Comparison of ENCODE assay signal across 14 cellular contexts in the genomic region with DNA sequence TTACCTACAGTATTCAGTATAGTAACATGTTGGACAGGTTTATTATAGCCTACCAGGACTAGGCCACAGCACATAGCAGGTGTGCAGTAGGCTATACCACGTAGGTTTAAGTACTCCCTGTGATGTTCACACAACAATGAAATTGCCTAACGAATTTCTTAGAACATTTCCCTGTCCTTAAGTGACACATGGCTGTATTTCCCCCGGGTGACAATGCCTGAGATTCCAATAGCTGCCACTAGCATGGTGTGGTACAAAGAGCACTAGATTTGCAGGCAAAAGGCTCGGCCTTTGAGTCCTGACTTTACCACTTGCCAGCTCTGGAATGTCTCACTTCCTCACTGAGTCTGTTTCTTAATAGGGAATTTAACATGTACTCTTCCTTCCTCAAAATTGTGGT. TPM values are rescaled to one million over a fixed set of nuclear protein-coding genes. Genes with fewer than 3 reads are reported as not detected.
DNase-seq lines count a peak whose midpoint lies in the region; ATAC-seq and TF ChIP-seq lines count a peak whose summit lies in the region.
"Had no signal": no experiment of that assay in that cellular context is flagged by ENCODE, and none has a peak within 500 bp of the region (broad histone marks: within the 10 kb centered on the region; RNA-seq: fewer than 3 reads in every experiment).

No MANE protein-coding gene starts in this region.

- H3K79me2 ChIP-seq in Loucy (ENCODE audit: insufficient read depth, low read length) = no peaks in the 10 kb centered on the region

- H3F3A ChIP-seq in Loucy (ENCODE audit: low read depth) = no peaks in the 10 kb centered on the region

- no peaks in the 10 kb centered on the region for H3K9me3 Mint-ChIP-seq in activated T-helper 1 cell treated with anti-CD3 and anti-CD28 coated beads, Interleukin-12 subunit alpha, Interleukin-12 subunit beta, Interleukin-2, Interleukin-4 antibody, amounts not matched to agents 30 ng/mL and 10 ng/mL and 1 ng/mL, durations not matched to agents 14 hours and 24 hours and 36 hours
- peaks cover 6% of the 10 kb centered on the region for H3K9me3 Mint-ChIP-seq in activated T-cell treated with anti-CD3 and anti-CD28 coated beads, Interleukin-2, amount 50 U/mL, for 4 hours

- H2AFZ ChIP-seq in Loucy (ENCODE audit: low read length) = no peak overlapping the region

- H3K9me3 ChIP-seq in Loucy (ENCODE audit: insufficient read depth, low read depth, low read length) (no peaks in the 10 kb centered on the region), left ventricle myocardium inferior (replicated peaks) (peaks cover 4% of the 10 kb centered on the region)
- H3K9me3 ChIP-seq: ovary had no signal

- H3K9ac ChIP-seq in Loucy (ENCODE audit: low read depth, low read length, poor library complexity, severe bottlenecking) = no peak overlapping the region

- no peaks in the 10 kb centered on the region for H3K9me2 ChIP-seq in Loucy (replicated peaks; ENCODE audit: low read depth, low read length)

- no peaks in the 10 kb centered on the region for H3K27me3 ChIP-seq in Loucy (ENCODE audit: insufficient read depth, low read length, poor library complexity, severe bottlenecking)
- H3K27me3 ChIP-seq in left ventricle myocardium inferior (ENCODE audit: low read depth) = no peaks in the 10 kb centered on the region
- H3K27me3 ChIP-seq: dorsolateral prefrontal cortex, ovary had no signal

- no peak for ATAC-seq in HG03139 (IDR thresholded peaks at IDR 0.05; ENCODE audit: unreplicated experiment)
- no peak for ATAC-seq in activated T-cell treated with anti-CD3 and anti-CD28 coated beads, Interleukin-2, amount 50 U/mL, for 4 hours

- TF ChIP-seq CTCF in GM12873 (IDR thresholded peaks at IDR 0.05; ENCODE audit: insufficient read depth, low read depth, low read length, missing control alignments) (peak; percentile 19), Loucy (conservative IDR thresholded peaks at IDR 0.05; ENCODE audit: low read length) (peak; percentile 16; the same call in 1 of the 2 replicates), left ventricle myocardium inferior (IDR thresholded peaks at IDR 0.05; ENCODE audit: borderline replicate concordance) (peak; percentile 48)

- H3K4me1 Mint-ChIP-seq in activated T-helper 1 cell treated with anti-CD3 and anti-CD28 coated beads, Interleukin-12 subunit alpha, Interleukin-12 subunit beta, Interleukin-2, Interleukin-4 antibody, amounts not matched to agents 30 ng/mL and 10 ng/mL and 1 ng/mL, durations not matched to agents 14 hours and 24 hours and 36 hours (ENCODE audit: low read depth) = no peaks in the 10 kb centered on the region
- no peaks in the 10 kb centered on the region for H3K4me1 Mint-ChIP-seq in activated T-cell treated with anti-CD3 and anti-CD28 coated beads, Interleukin-2, amount 50 U/mL, for 4 hours (ENCODE audit: low read depth)
- H3K4me1 Mint-ChIP-seq: activated B cell treated with CpG ODN at 0.5 μM for 24 hours had no signal

- H3K27ac Mint-ChIP-seq in activated T-helper 1 cell treated with anti-CD3 and anti-CD28 coated beads, Interleukin-12 subunit alpha, Interleukin-12 subunit beta, Interleukin-2, Interleukin-4 antibody, amounts not matched to agents 30 ng/mL and 10 ng/mL and 1 ng/mL, durations not matched to agents 14 hours and 24 hours and 36 hours = no peak overlapping the region
- H3K27ac Mint-ChIP-seq: activated B cell treated with CpG ODN at 0.5 μM for 24 hours had no signal

- no peak overlapping the region for H3K4me3 Mint-ChIP-seq in activated T-helper 1 cell treated with anti-CD3 and anti-CD28 coated beads, Interleukin-12 subunit alpha, Interleukin-12 subunit beta, Interleukin-2, Interleukin-4 antibody, amounts not matched to agents 30 ng/mL and 10 ng/mL and 1 ng/mL, durations not matched to agents 14 hours and 24 hours and 36 hours
- no peak overlapping the region for H3K4me3 Mint-ChIP-seq in activated T-cell treated with anti-CD3 and anti-CD28 coated beads, Interleukin-2, amount 50 U/mL, for 4 hours
- H3K4me3 Mint-ChIP-seq: activated B cell treated with CpG ODN at 0.5 μM for 24 hours had no signal

- no peaks in the 10 kb centered on the region for H4K20me1 ChIP-seq in Loucy (ENCODE audit: insufficient read depth, low read length, poor library complexity, severe bottlenecking)

- H3K36me3 ChIP-seq in Loucy (ENCODE audit: insufficient read depth, low read length) = no peaks in the 10 kb centered on the region
- no peaks in the 10 kb centered on the region for H3K36me3 ChIP-seq in left ventricle myocardium inferior
- H3K36me3 ChIP-seq: ovary had no signal

- intact Hi-C loops in left ventricle myocardium inferior (cut with micrococcal nuclease) = no loop called here
- intact Hi-C loops in activated T-helper 1 cell treated with anti-CD3 and anti-CD28 coated beads, Interleukin-12 subunit alpha, Interleukin-12 subunit beta, Interleukin-2, Interleukin-4 antibody, amounts not matched to agents 30 ng/mL and 10 ng/mL and 1 ng/mL, durations not matched to agents 14 hours and 24 hours and 36 hours (cut with micrococcal nuclease) = no loop called here

- H3K27ac ChIP-seq in left ventricle myocardium inferior (replicated peaks) = peak overlapping the region; percentile 71

- H3K27me3 Mint-ChIP-seq in activated T-helper 1 cell treated with anti-CD3 and anti-CD28 coated beads, Interleukin-12 subunit alpha, Interleukin-12 subunit beta, Interleukin-2, Interleukin-4 antibody, amounts not matched to agents 30 ng/mL and 10 ng/mL and 1 ng/mL, durations not matched to agents 14 hours and 24 hours and 36 hours (ENCODE audit: insufficient read depth) = peaks cover 3% of the 10 kb centered on the region
- H3K27me3 Mint-ChIP-seq in activated T-cell treated with anti-CD3 and anti-CD28 coated beads, Interleukin-2, amount 50 U/mL, for 4 hours (ENCODE audit: low read depth) = peaks cover 7% of the 10 kb centered on the region

- H3K4me2 ChIP-seq in Loucy (ENCODE audit: low read depth, low read length, poor library complexity, severe bottlenecking) = no peak overlapping the region

- H3K4me1 ChIP-seq in Loucy (ENCODE audit: insufficient read depth, low read length, poor library complexity, severe bottlenecking) = no peaks in the 10 kb centered on the region
- H3K4me1 ChIP-seq in left ventricle myocardium inferior = peaks cover 66% of the 10 kb centered on the region

- no peak for DNase-seq in left ventricle myocardium inferior
- peak; percentile 36 for DNase-seq in pons (ENCODE audit: low spot score)
- DNase-seq in activated T-helper 1 cell treated with anti-CD3 and anti-CD28 coated beads, Interleukin-12 subunit alpha, Interleukin-12 subunit beta, Interleukin-2, Interleukin-4 antibody, amounts not matched to agents 30 ng/mL and 10 ng/mL and 1 ng/mL, durations not matched to agents 14 hours and 24 hours and 36 hours (ENCODE audit: low spot score) = no peak
- DNase-seq in NCI-H2029 (lab: John Stamatoyannopoulos, UW) = no peak
- no peak for DNase-seq in activated T-cell treated with anti-CD3 and anti-CD28 coated beads, Interleukin-2, amount 50 U/mL, for 4 hours
- DNase-seq: activated B cell treated with CpG ODN at 0.5 μM for 24 hours; activated effector memory CD4-positive, alpha-beta T cell treated with Interleukin-2 at 50 U/mL for 16 hours; DMS79; dorsolateral prefrontal cortex; ovary had no signal

- H3K4me3 ChIP-seq in Loucy (ENCODE audit: low read length, poor library complexity, severe bottlenecking) (no peak overlapping the region), left ventricle myocardium inferior (no peak overlapping the region)
- H3K4me3 ChIP-seq: dorsolateral prefrontal cortex, ovary had no signal

- H3K36me3 Mint-ChIP-seq in activated T-helper 1 cell treated with anti-CD3 and anti-CD28 coated beads, Interleukin-12 subunit alpha, Interleukin-12 subunit beta, Interleukin-2, Interleukin-4 antibody, amounts not matched to agents 30 ng/mL and 10 ng/mL and 1 ng/mL, durations not matched to agents 14 hours and 24 hours and 36 hours (ENCODE audit: low read depth) = no peaks in the 10 kb centered on the region
- peaks cover 3% of the 10 kb centered on the region for H3K36me3 Mint-ChIP-seq in activated T-cell treated with anti-CD3 and anti-CD28 coated beads, Interleukin-2, amount 50 U/mL, for 4 hours (ENCODE audit: insufficient read depth)

RNA-seq across cellular contexts. Expression of a gene that starts 19.7 kb away (rescaled TPM):
- 42.3 TPM for total RNA-seq in left ventricle myocardium inferior
- total RNA-seq in activated T-helper 1 cell treated with anti-CD3 and anti-CD28 coated beads, Interleukin-12 subunit alpha, Interleukin-12 subunit beta, Interleukin-2, Interleukin-4 antibody, amounts not matched to agents 30 ng/mL and 10 ng/mL and 1 ng/mL, durations not matched to agents 14 hours and 24 hours and 36 hours = 0.07 and 0.31 TPM in 2 replicates
- total RNA-seq in activated T-cell treated with anti-CD3 and anti-CD28 coated beads, Interleukin-2, amount 50 U/mL, for 4 hours = under 1 TPM; 0.33 to 0.45 (median 0.33) TPM
- total RNA-seq: OCI-LY7 had no signal

RNA-seq across cellular contexts. Expression of a gene that starts 27.7 kb away (rescaled TPM):
- total RNA-seq in left ventricle myocardium inferior = 44.1 TPM
- 61.0 and 65.5 TPM in 2 replicates for total RNA-seq in activated T-helper 1 cell treated with anti-CD3 and anti-CD28 coated beads, Interleukin-12 subunit alpha, Interleukin-12 subunit beta, Interleukin-2, Interleukin-4 antibody, amounts not matched to agents 30 ng/mL and 10 ng/mL and 1 ng/mL, durations not matched to agents 14 hours and 24 hours and 36 hours
- total RNA-seq in activated T-cell treated with anti-CD3 and anti-CD28 coated beads, Interleukin-2, amount 50 U/mL, for 4 hours = 10 to 100 TPM; 44.1 to 51.2 (median 46.7) TPM

Comparison
In these comparisons a context has a peak if more than half of its experiments do, and no peak if none do; other contexts are left out.
1. RNA of a gene that starts 19.7 kb away (total RNA-seq): 42.3 TPM in left ventricle myocardium inferior (single experiment); 0.33 to 0.45 TPM in activated T-cell treated with anti-CD3 and anti-CD28 coated beads, Interleukin-2, amount 50 U/mL, for 4 hours and 0.07 to 0.31 TPM in activated T-helper 1 cell treated with anti-CD3 and anti-CD28 coated beads, Interleukin-12 subunit alpha, Interleukin-12 subunit beta, Interleukin-2, Interleukin-4 antibody, amounts not matched to agents 30 ng/mL and 10 ng/mL and 1 ng/mL, durations not matched to agents 14 hours and 24 hours and 36 hours; every median in the first group is over 10 times any median in the second.
2. Peak in every context shown above with its lines, with median percentiles within 50 percentile points of each other: CTCF ChIP-seq.